1 cellular context compared by ENCODE assay signal in genomic region chr16:15337974-15338605, GRCh38. TPM values are rescaled to one million over a fixed set of nuclear protein-coding genes. Genes with fewer than 3 reads are reported as not detected.
"Had no signal": no experiment of that assay in that cellular context is flagged by ENCODE, and none has a peak within 500 bp of the region (broad histone marks: within the 10 kb centered on the region; RNA-seq: fewer than 3 reads in every experiment).

No MANE protein-coding gene starts in this region.

RNA-seq across cellular contexts. Expression of gene MPV17L, which starts 57.5 kb away (rescaled TPM):
- total RNA-seq: MCF 10A had no signal
